In the genomic region with DNA sequence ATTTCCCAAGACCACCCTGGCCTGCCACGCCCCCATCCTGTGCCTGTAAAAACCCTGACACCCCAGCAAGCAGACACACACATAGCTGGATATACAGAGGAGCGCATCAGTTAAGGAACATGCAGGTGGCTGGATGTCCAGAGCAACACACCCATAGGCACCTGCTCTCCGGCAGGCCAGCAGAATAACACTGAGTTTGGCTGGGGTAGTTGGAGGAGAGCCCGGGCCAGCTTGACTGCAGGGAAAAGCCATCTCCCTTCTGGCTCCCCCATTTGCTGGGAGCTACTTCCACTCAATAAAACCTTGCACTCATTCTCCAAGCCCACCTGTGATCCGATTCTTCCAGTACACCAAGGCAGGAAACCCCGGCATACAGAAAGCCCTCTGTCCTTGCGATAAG, we compare ENCODE assay signal across 21 cellular contexts. TPM values are rescaled to one million over a fixed set of nuclear protein-coding genes. Genes with fewer than 3 reads are reported as not detected.
DNase-seq lines count a peak whose midpoint lies in the region; ATAC-seq and TF ChIP-seq lines count a peak whose summit lies in the region.
"Had no signal": no experiment of that assay in that cellular context is flagged by ENCODE, and none has a peak within 500 bp of the region (broad histone marks: within the 10 kb centered on the region; RNA-seq: fewer than 3 reads in every experiment).

No MANE protein-coding gene starts in this region.

- no peaks in the 10 kb centered on the region for H3K9me2 ChIP-seq in GM23338 (ENCODE audit: insufficient read depth)

- H2AFZ ChIP-seq in GM23338 = 0 out of 2 replicates have a peak overlapping the region, but pooled peaks have one; percentile 38

- no peaks in the 10 kb centered on the region for H3K79me2 ChIP-seq in GM23338 (replicated peaks; ENCODE audit: insufficient read depth)

- no peaks in the 10 kb centered on the region for H3K27me3 ChIP-seq in GM23338 (ENCODE audit: insufficient read depth)
- H3K27me3 ChIP-seq: BE2C; BLaER1 treated with 17β-estradiol and CSF1 and Interleukin-3, amounts not matched to agents 10 nM and 100 nM had no signal

- TF ChIP-seq CTCF in GM23338 (conservative IDR thresholded peaks at IDR 0.05; ENCODE audit: low read depth in 2 of 2) = no peak

- no peak overlapping the region for H3K4me3 ChIP-seq in GM23338
- H3K4me3 ChIP-seq: A549; BLaER1 treated with 17β-estradiol and CSF1 and Interleukin-3, amounts not matched to agents 10 nM and 100 nM had no signal

- H4K20me1 ChIP-seq in GM23338 (replicated peaks; ENCODE audit: insufficient read depth) = no peaks in the 10 kb centered on the region
- H4K20me1 ChIP-seq: BLaER1 treated with 17β-estradiol and CSF1 and Interleukin-3, amounts not matched to agents 10 nM and 100 nM had no signal

- no peaks in the 10 kb centered on the region; the same call in 1 of the 2 replicates for H3K4me1 ChIP-seq in GM23338 (ENCODE audit: insufficient read depth)
- H3K4me1 ChIP-seq: A549, BE2C had no signal

- no peak for DNase-seq in GM23338 (ENCODE audit: low spot score)
- DNase-seq in RPMI8226 = peak; percentile 20
- DNase-seq in cerebellum (ENCODE audit: low spot score) = peak; percentile 63
- DNase-seq in NCI-H2081 (lab: John Stamatoyannopoulos, UW) = no peak
- no peak for DNase-seq in HuH-7 (ENCODE audit: low spot score)
- no peak for DNase-seq in NCI-H2107 (lab: John Stamatoyannopoulos, UW)
- DNase-seq: 8988T; ACHN; AML-193; BE2C; CD4-positive, alpha-beta T cell; CD8-positive, alpha-beta memory T cell; DMS 273 treated with DMSO at 0.1 percent for 48 hours; DMS53; DMS79 treated with DMSO at 0.1 percent for 48 hours; GOT3; HCEC 1CT had no signal

- no peaks in the 10 kb centered on the region for H3K36me3 ChIP-seq in GM23338 (ENCODE audit: insufficient read depth)
- H3K36me3 ChIP-seq: BE2C; BLaER1 treated with 17β-estradiol and CSF1 and Interleukin-3, amounts not matched to agents 10 nM and 100 nM had no signal

- H3K27ac ChIP-seq in GM23338 (ENCODE audit: low read depth) = no peak overlapping the region
- H3K27ac ChIP-seq: A549; BLaER1 treated with 17β-estradiol and CSF1 and Interleukin-3, amounts not matched to agents 10 nM and 100 nM had no signal

- H3K27ac Mint-ChIP-seq in GM23338 = no peak overlapping the region
- H3K27ac Mint-ChIP-seq: CD4-positive, alpha-beta T cell had no signal

- H3K4me2 ChIP-seq in GM23338 = no peak overlapping the region
- H3K4me2 ChIP-seq: A549; BLaER1 treated with 17β-estradiol and CSF1 and Interleukin-3, amounts not matched to agents 10 nM and 100 nM had no signal

- peaks cover 6% of the 10 kb centered on the region for H3K27me3 Mint-ChIP-seq in GM23338 (ENCODE audit: insufficient read depth, low read depth, poor library complexity)

- no peaks in the 10 kb centered on the region for H3F3A ChIP-seq in GM23338 (replicated peaks; ENCODE audit: low read depth)

- H3K4me1 Mint-ChIP-seq in GM23338 = peaks cover 13% of the 10 kb centered on the region
- H3K4me1 Mint-ChIP-seq: CD14-positive monocyte; CD8-positive, alpha-beta memory T cell had no signal

- no peak overlapping the region for H3K4me3 Mint-ChIP-seq in GM23338
- H3K4me3 Mint-ChIP-seq: CD14-positive monocyte; CD4-positive, alpha-beta T cell; CD8-positive, alpha-beta memory T cell had no signal

- H3K36me3 Mint-ChIP-seq in GM23338 (ENCODE audit: low read depth) = no peaks in the 10 kb centered on the region
- H3K36me3 Mint-ChIP-seq: CD14-positive monocyte; CD8-positive, alpha-beta memory T cell had no signal

- H3K9me3 Mint-ChIP-seq in GM23338 = no peaks in the 10 kb centered on the region
- H3K9me3 Mint-ChIP-seq: CD4-positive, alpha-beta T cell had no signal

- ATAC-seq in GM23338 (peak; percentile 33; the same call in 2 of the 3 replicates), HG03097 (IDR thresholded peaks at IDR 0.05; ENCODE audit: low FRiP score, unreplicated experiment) (no peak)
- ATAC-seq: A549 had no signal

TF ChIP-seq in GM23338, 12 proteins besides CTCF, POLR2A, EP300 and RAD21 (continues in another document):
- no peak for TF ChIP-seq NANOG (IDR thresholded peaks at IDR 0.05; ENCODE audit: borderline replicate concordance)
- TF ChIP-seq ZNF114 (CRISPR knock-in tag; IDR thresholded peaks at IDR 0.05) = no peak
- TF ChIP-seq REST (IDR thresholded peaks at IDR 0.05; ENCODE audit: unreplicated experiment) = no peak
- TF ChIP-seq, protein P1, sequence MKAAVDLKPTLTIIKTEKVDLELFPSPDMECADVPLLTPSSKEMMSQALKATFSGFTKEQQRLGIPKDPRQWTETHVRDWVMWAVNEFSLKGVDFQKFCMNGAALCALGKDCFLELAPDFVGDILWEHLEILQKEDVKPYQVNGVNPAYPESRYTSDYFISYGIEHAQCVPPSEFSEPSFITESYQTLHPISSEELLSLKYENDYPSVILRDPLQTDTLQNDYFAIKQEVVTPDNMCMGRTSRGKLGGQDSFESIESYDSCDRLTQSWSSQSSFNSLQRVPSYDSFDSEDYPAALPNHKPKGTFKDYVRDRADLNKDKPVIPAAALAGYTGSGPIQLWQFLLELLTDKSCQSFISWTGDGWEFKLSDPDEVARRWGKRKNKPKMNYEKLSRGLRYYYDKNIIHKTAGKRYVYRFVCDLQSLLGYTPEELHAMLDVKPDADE (IDR thresholded peaks at IDR 0.05) = no peak
- no peak for TF ChIP-seq EZH2 (IDR thresholded peaks at IDR 0.05; ENCODE audit: low read depth, unreplicated experiment)
- TF ChIP-seq EZH2phosphoT487 (IDR thresholded peaks at IDR 0.05; ENCODE audit: unreplicated experiment) = no peak
- no peak for TF ChIP-seq JUNB (IDR thresholded peaks at IDR 0.05; ENCODE audit: unreplicated experiment)
- TF ChIP-seq CREB1 (CRISPR knock-in tag; IDR thresholded peaks at IDR 0.05; ENCODE audit: low read depth) = no peak
- TF ChIP-seq ZNF331 (CRISPR knock-in tag; IDR thresholded peaks at IDR 0.05; ENCODE audit: low read depth) = no peak
- TF ChIP-seq STAT1 (IDR thresholded peaks at IDR 0.05; ENCODE audit: unreplicated experiment) = no peak

RNA-seq across cellular contexts. Expression of gene RASL11A, which starts 8.9 kb away (rescaled TPM):
- total RNA-seq in GM23338 (2014; rRNA removed; shearing (Covaris generic)) = 3.3 and 3.8 TPM in 2 replicates
- 1.9 TPM in 2 replicates for polyA plus RNA-seq in GM23338 (2016; fragmentation: Nextera tagmentation; extraction: Ambion mirVana)
- total RNA-seq in cerebellum = 4.0 TPM

RNA-seq across cellular contexts. Expression of gene RPL21, which starts 28.1 kb away (rescaled TPM):
- 1,037 and 1,529 TPM in 2 replicates for total RNA-seq in GM23338 (2014; rRNA removed; shearing (Covaris generic))
- 1,343 and 1,538 TPM in 2 replicates for polyA plus RNA-seq in GM23338 (2016; fragmentation: Nextera tagmentation; extraction: Ambion mirVana)
- 498 TPM for total RNA-seq in cerebellum

Comparison
In these comparisons a context has a peak if more than half of its experiments do, and no peak if none do; other contexts are left out.
1. DNase-seq: peak in RPMI8226 (single experiment) and cerebellum (single experiment); none in GM23338 (single experiment), NCI-H2081 (0 of 2), HuH-7 (single experiment) and NCI-H2107 (single experiment).